In the genomic region with DNA sequence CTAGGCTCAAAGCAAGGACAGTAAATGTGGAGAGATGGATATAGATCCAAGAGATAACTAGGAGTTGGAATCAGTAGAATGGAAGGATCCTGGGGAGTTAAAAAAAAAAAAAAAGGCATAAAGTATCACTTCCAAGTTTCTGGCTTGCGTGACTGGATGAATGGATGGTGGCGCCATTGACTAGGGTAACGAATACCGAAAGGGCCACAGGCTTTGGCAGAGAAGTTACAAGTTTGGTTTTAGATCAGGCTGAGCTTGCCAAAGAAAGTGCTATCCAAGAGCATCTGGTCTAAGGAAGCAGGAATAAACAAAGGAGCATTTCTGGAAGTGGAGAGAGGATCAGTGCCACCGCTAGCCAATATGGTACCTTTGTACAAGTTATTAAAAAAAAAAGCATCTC, we compare ENCODE assay signal across 24 cellular contexts. TPM values are rescaled to one million over a fixed set of nuclear protein-coding genes. Genes with fewer than 3 reads are reported as not detected.
"Had no signal": no experiment of that assay in that cellular context is flagged by ENCODE, and none has a peak within 500 bp of the region (broad histone marks: within the 10 kb centered on the region; RNA-seq: fewer than 3 reads in every experiment).

No MANE protein-coding gene starts in this region.

- H3K4me1 ChIP-seq: Peyer's patch, SJSA1 had no signal

- DNase-seq: Kasumi-1, MV-4-11, NCI-H1092, NCI-H1417 treated with DMSO at 0.1 percent for 48 hours, NCI-H146, NCI-H1694 treated with DMSO at 0.1 percent for 48 hours, NCI-H1930, NCI-H2081, NCI-H2107, NCI-H345, NCI-H524 treated with DMSO at 0.1 percent for 48 hours, NCI-H774, PC-3, Peyer's patch, Right ventricle myocardium superior, RPMI8226, SIG-M5 had no signal

- H3K27ac ChIP-seq: KMS-11, Peyer's patch, SJSA1, SK-N-MC had no signal

- H3K9me3 ChIP-seq: Peyer's patch had no signal

- ATAC-seq: K562, PC-3 had no signal

- H3K36me3 ChIP-seq: Peyer's patch, SJSA1 had no signal

- H3K27me3 ChIP-seq: Peyer's patch had no signal

- H3K4me3 ChIP-seq: K562, Peyer's patch, SJSA1, SK-N-MC had no signal

RNA-seq across cellular contexts. Expression of gene L3MBTL1, which starts 17.5 kb away (rescaled TPM):
- total RNA-seq: HT1080, SJSA1 had no signal

RNA-seq across cellular contexts. Expression of gene SGK2, which starts 33.8 kb away (rescaled TPM):
- total RNA-seq: HT1080, M059J, SJSA1 had no signal
- polyA plus RNA-seq: IgD-negative memory B cell had no signal
